In genomic region chr19:40523322-40524047, GRCh38 we compare ENCODE assay signal across 1 cellular context.
TF ChIP-seq lines count a peak whose summit lies in the region.

No MANE protein-coding gene starts in this region.

TF ChIP-seq in K562, 482 proteins besides CTCF, POLR2A, EP300 and RAD21 (continued from another document and continues in another):
- TF ChIP-seq, protein P1, sequence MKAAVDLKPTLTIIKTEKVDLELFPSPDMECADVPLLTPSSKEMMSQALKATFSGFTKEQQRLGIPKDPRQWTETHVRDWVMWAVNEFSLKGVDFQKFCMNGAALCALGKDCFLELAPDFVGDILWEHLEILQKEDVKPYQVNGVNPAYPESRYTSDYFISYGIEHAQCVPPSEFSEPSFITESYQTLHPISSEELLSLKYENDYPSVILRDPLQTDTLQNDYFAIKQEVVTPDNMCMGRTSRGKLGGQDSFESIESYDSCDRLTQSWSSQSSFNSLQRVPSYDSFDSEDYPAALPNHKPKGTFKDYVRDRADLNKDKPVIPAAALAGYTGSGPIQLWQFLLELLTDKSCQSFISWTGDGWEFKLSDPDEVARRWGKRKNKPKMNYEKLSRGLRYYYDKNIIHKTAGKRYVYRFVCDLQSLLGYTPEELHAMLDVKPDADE (conservative IDR thresholded peaks at IDR 0.05; ENCODE audit: control insufficient read depth, low read depth, low read length) = 0 out of 2 replicates have a peak, but pooled peaks have one; percentile 24
- TF ChIP-seq USF2 (CRISPR knock-in tag; IDR thresholded peaks at IDR 0.05) = no peak
- TF ChIP-seq ZNF384 (IDR thresholded peaks at IDR 0.05; ENCODE audit: low read depth, low read length) = 0 out of 2 replicates have a peak, but pooled peaks have one; percentile 8
- TF ChIP-seq ZNF785 (CRISPR knock-in tag; IDR thresholded peaks at IDR 0.05) = no peak
- 0 out of 4 replicates have a peak, but pooled peaks of 1 of the 2 experiments have one; percentile 5 for TF ChIP-seq KDM1A (IDR thresholded peaks at IDR 0.05)
- peak; percentile 92 for TF ChIP-seq MIER1 (IDR thresholded peaks at IDR 0.05; ENCODE audit: low read depth)
- peak; percentile 81; the same call in 1 of the 2 replicates for TF ChIP-seq NR2C1 (IDR thresholded peaks at IDR 0.05)
- peak; percentile 81 for TF ChIP-seq NR2C1 (tag; IDR thresholded peaks at IDR 0.05)
- TF ChIP-seq TARDBP (IDR thresholded peaks at IDR 0.05) = 0 out of 2 replicates have a peak, but pooled peaks have one; percentile 50
- TF ChIP-seq NCOA6 (IDR thresholded peaks at IDR 0.05) = no peak
- peak in 2 of 3 experiments; percentile 38 to 46 for TF ChIP-seq YY1 (IDR thresholded peaks at IDR 0.05; ENCODE audit: borderline replicate concordance in 1 of 3, control insufficient read depth in 1 of 3, extremely low read depth in 1 of 3, insufficient read depth in 3 of 3, insufficient read length in 1 of 3, insufficient replicate concordance in 2 of 3, low read depth in 1 of 3, low read length in 2 of 3)
- TF ChIP-seq ZNF644 (tag; IDR thresholded peaks at IDR 0.05; ENCODE audit: low read depth) = no peak
- TF ChIP-seq SREBF1 (IDR thresholded peaks at IDR 0.05; ENCODE audit: borderline replicate concordance, low read depth, low read length) = 0 out of 2 replicates have a peak, but pooled peaks have one; percentile 22
- 0 out of 2 replicates have a peak, but pooled peaks have one; percentile 70 for TF ChIP-seq HMGXB4 (CRISPR knock-in tag; IDR thresholded peaks at IDR 0.05)
- TF ChIP-seq MTA3 (IDR thresholded peaks at IDR 0.05; ENCODE audit: borderline replicate concordance) = peak; percentile 73; the same call in 1 of the 2 replicates
- peak; percentile 81 for TF ChIP-seq MAFK (IDR thresholded peaks at IDR 0.05; ENCODE audit: low read length)
- 0 out of 2 replicates have a peak, but pooled peaks have one; percentile 7 for TF ChIP-seq TAL1 (IDR thresholded peaks at IDR 0.05)
- no peak for TF ChIP-seq ATF3 (IDR thresholded peaks at IDR 0.05)
- no peak for TF ChIP-seq ATF3 (CRISPR knock-in tag; conservative IDR thresholded peaks at IDR 0.05)
- no peak for TF ChIP-seq MEF2A (IDR thresholded peaks at IDR 0.05; ENCODE audit: control insufficient read depth, low read depth, low read length)
- TF ChIP-seq, protein P2, sequence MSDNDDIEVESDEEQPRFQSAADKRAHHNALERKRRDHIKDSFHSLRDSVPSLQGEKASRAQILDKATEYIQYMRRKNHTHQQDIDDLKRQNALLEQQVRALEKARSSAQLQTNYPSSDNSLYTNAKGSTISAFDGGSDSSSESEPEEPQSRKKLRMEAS (CRISPR knock-in tag; IDR thresholded peaks at IDR 0.05) = peak; percentile 35; the same call in 1 of the 2 replicates
- peak; percentile 42; the same call in 1 of the 2 replicates for TF ChIP-seq TCF7 (IDR thresholded peaks at IDR 0.05; ENCODE audit: borderline replicate concordance)
- TF ChIP-seq RBFOX2 (IDR thresholded peaks at IDR 0.05; ENCODE audit: low read depth, low read length) = peak; percentile 28; the same call in 1 of the 2 replicates
- TF ChIP-seq GABPB1 (CRISPR knock-in tag; IDR thresholded peaks at IDR 0.05) = 0 out of 2 replicates have a peak, but pooled peaks have one; percentile 2
- TF ChIP-seq RCOR1 (IDR thresholded peaks at IDR 0.05; ENCODE audit: borderline replicate concordance in 1 of 2, low read depth in 2 of 2, low read length in 2 of 2) = peak in 1 of 2 experiments; percentile 56; a peak in 2 of 4 replicates
- TF ChIP-seq SMARCB1 (IDR thresholded peaks at IDR 0.05; ENCODE audit: insufficient read length, low read depth) = no peak
- peak; percentile 34; the same call in 1 of the 2 replicates for TF ChIP-seq STAG1 (CRISPR knock-in tag; IDR thresholded peaks at IDR 0.05; ENCODE audit: borderline replicate concordance)
- peak; percentile 84 for TF ChIP-seq NR2C2 (CRISPR knock-in tag; IDR thresholded peaks at IDR 0.05)
- TF ChIP-seq NR2C2 (tag; IDR thresholded peaks at IDR 0.05) = peak; percentile 87
- peak; percentile 48; the same call in 1 of the 2 replicates for TF ChIP-seq SAFB (IDR thresholded peaks at IDR 0.05; ENCODE audit: borderline replicate concordance, low read depth, low read length)
- TF ChIP-seq RBM39 (optimal IDR thresholded peaks at IDR 0.05; ENCODE audit: low read depth, low read length) = no peak
- TF ChIP-seq MYC (IDR thresholded peaks at IDR 0.05; ENCODE audit: low read depth, low read length) = peak; percentile 58
- no peak for TF ChIP-seq MYC (CRISPR knock-in tag; IDR thresholded peaks at IDR 0.05; ENCODE audit: borderline replicate concordance, low read depth)
- TF ChIP-seq ID3 (CRISPR knock-in tag; IDR thresholded peaks at IDR 0.05) = no peak
- TF ChIP-seq ID3 (tag; IDR thresholded peaks at IDR 0.05) = 0 out of 2 replicates have a peak, but pooled peaks have one; percentile 79
- TF ChIP-seq PHF8 (IDR thresholded peaks at IDR 0.05; ENCODE audit: borderline replicate concordance, low read length) = peak; percentile 36; the same call in 1 of the 2 replicates
- TF ChIP-seq ZNF24 (IDR thresholded peaks at IDR 0.05) = peak; percentile 41; the same call in 1 of the 2 replicates
- peak; percentile 46; the same call in 1 of the 2 replicates for TF ChIP-seq ZFX (CRISPR knock-in tag; IDR thresholded peaks at IDR 0.05)
- TF ChIP-seq ZNF316 (IDR thresholded peaks at IDR 0.05) = peak; percentile 90
- no peak for TF ChIP-seq ZNF184 (CRISPR knock-in tag; IDR thresholded peaks at IDR 0.05)
- TF ChIP-seq TBP (optimal IDR thresholded peaks at IDR 0.05; ENCODE audit: low read depth, low read length) = peak; percentile 13
- 0 out of 2 replicates have a peak, but pooled peaks have one; percentile 40 for TF ChIP-seq ARID4B (CRISPR knock-in tag; IDR thresholded peaks at IDR 0.05)
- TF ChIP-seq SP1 (CRISPR knock-in tag; IDR thresholded peaks at IDR 0.05) = 0 out of 2 replicates have a peak, but pooled peaks have one; percentile 15
- peak; percentile 22; the same call in 1 of the 2 replicates for TF ChIP-seq GATAD2B (IDR thresholded peaks at IDR 0.05; ENCODE audit: borderline replicate concordance)
- peak; percentile 36; the same call in 1 of the 2 replicates for TF ChIP-seq BCOR (IDR thresholded peaks at IDR 0.05)
- no peak for TF ChIP-seq CREB3 (tag; conservative IDR thresholded peaks at IDR 0.05; ENCODE audit: low read depth)
- no peak for TF ChIP-seq ZFP1 (CRISPR knock-in tag; IDR thresholded peaks at IDR 0.05)
- peak in 1 of 2 experiments; percentile 69; a peak in 2 of 4 replicates for TF ChIP-seq MAZ (CRISPR knock-in tag; conservative IDR thresholded peaks at IDR 0.05 in 1 of 2, IDR thresholded peaks at IDR 0.05 in 1 of 2)
- peak; percentile 90 for TF ChIP-seq C11orf30 (IDR thresholded peaks at IDR 0.05; ENCODE audit: low read depth)
- peak; percentile 43; the same call in 1 of the 2 replicates for TF ChIP-seq ZKSCAN1 (IDR thresholded peaks at IDR 0.05; ENCODE audit: low read depth, low read length)
- TF ChIP-seq TFAP4 (CRISPR knock-in tag; IDR thresholded peaks at IDR 0.05; ENCODE audit: borderline replicate concordance) = peak; percentile 65; the same call in 1 of the 2 replicates
- TF ChIP-seq ZFP36 (IDR thresholded peaks at IDR 0.05; ENCODE audit: low read depth, low read length, partially characterized antibody) = peak; percentile 35
- TF ChIP-seq HMGN3 (IDR thresholded peaks at IDR 0.05; ENCODE audit: borderline replicate concordance, extremely low read depth, insufficient read length, low read depth, low read length) = peak; percentile 31
- TF ChIP-seq SMC3 (conservative IDR thresholded peaks at IDR 0.05; ENCODE audit: insufficient read depth, low read depth, low read length) = peak; percentile 75
- peak; percentile 34 for TF ChIP-seq SP2 (IDR thresholded peaks at IDR 0.05; ENCODE audit: extremely low read depth, low read depth, low read length, poor library complexity, severe bottlenecking)
- TF ChIP-seq POLR2G (IDR thresholded peaks at IDR 0.05; ENCODE audit: low read depth, low read length) = 0 out of 2 replicates have a peak, but pooled peaks have one; percentile 27
- TF ChIP-seq RBBP5 (IDR thresholded peaks at IDR 0.05; ENCODE audit: borderline replicate concordance, insufficient read depth, low read length, poor library complexity, severe bottlenecking) = peak; percentile 23
- peak; percentile 46; the same call in 1 of the 2 replicates for TF ChIP-seq NFE2 (IDR thresholded peaks at IDR 0.05; ENCODE audit: low read depth)
- TF ChIP-seq CXXC5 (CRISPR knock-in tag; IDR thresholded peaks at IDR 0.05) = 0 out of 2 replicates have a peak, but pooled peaks have one; percentile 24
